ENCODE assay signal across 18 cellular contexts in the genomic region with DNA sequence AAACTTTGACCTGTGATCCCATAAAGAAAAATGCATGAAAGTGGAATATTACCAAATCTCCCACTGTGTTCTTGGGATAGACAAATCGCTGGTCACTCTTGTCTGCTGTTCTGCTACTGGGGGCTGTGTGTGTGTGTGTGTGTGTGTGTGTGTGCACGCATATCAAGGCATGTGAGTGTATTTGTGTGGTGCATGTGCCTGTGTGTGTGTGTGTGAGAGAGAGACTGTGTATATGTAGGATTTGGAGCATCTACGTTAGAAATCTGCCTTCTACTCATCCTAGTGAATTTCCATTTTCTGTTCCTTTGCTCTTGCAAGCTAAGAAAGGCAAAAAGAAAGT.
"Had no signal": no experiment of that assay in that cellular context is flagged by ENCODE, and none has a peak within 500 bp of the region (broad histone marks: within the 10 kb centered on the region; RNA-seq: fewer than 3 reads in every experiment).

No MANE protein-coding gene starts in this region.

- FAIRE-seq: frontal cortex, islet of Langerhans had no signal

- H3K27ac ChIP-seq: brain microvascular endothelial cell, prostate gland, thyroid gland, uterus had no signal

- DNase-seq: activated CD4-positive, CD25-positive, alpha-beta regulatory T cell treated with anti-CD3 and anti-CD28 coated beads, Interleukin-2, amount 50 U/mL, for 72 hours; activated effector memory CD4-positive, alpha-beta T cell treated with Interleukin-2 at 50 U/mL for 16 hours; amygdala; brain microvascular endothelial cell; dermis blood vessel endothelial cell; effector memory CD8-positive, alpha-beta T cell; naive thymus-derived CD8-positive, alpha-beta T cell; occipital lobe; stimulated activated CD4-positive, alpha-beta T cell treated with anti-CD3 and anti-CD28 coated beads, Interleukin-2, amount 100 ng/mL, for 48 hours had no signal

- ATAC-seq: activated naive CD4-positive, alpha-beta T cell treated with anti-CD3 and anti-CD28 coated beads, Interleukin-2, amount 50 U/mL, for 72 hours; effector memory CD8-positive, alpha-beta T cell; left lobe of liver; naive thymus-derived CD8-positive, alpha-beta T cell; stimulated activated memory B cell treated with anti-CD40 and anti-IgM and Interleukin-4, amounts not matched to agents 10 μg/mL and 1 μg/mL and 100 μg/mL, for 72 hours had no signal

- H3K4me1 ChIP-seq: prostate gland, thyroid gland, uterus had no signal

- H3K4me3 ChIP-seq: prostate gland, thyroid gland, uterus had no signal

- H3K9me3 Mint-ChIP-seq: activated naive CD4-positive, alpha-beta T cell treated with anti-CD3 and anti-CD28 coated beads, Interleukin-2, amount 50 U/mL, for 72 hours; effector memory CD8-positive, alpha-beta T cell; memory B cell; naive thymus-derived CD8-positive, alpha-beta T cell; stimulated activated memory B cell treated with anti-CD40 and anti-IgM and Interleukin-4, amounts not matched to agents 10 μg/mL and 1 μg/mL and 100 μg/mL, for 72 hours had no signal

- H3K36me3 Mint-ChIP-seq: activated naive CD4-positive, alpha-beta T cell treated with anti-CD3 and anti-CD28 coated beads, Interleukin-2, amount 50 U/mL, for 72 hours; memory B cell; naive thymus-derived CD8-positive, alpha-beta T cell; stimulated activated memory B cell treated with anti-CD40 and anti-IgM and Interleukin-4, amounts not matched to agents 10 μg/mL and 1 μg/mL and 100 μg/mL, for 72 hours had no signal

- H3K27me3 Mint-ChIP-seq: stimulated activated memory B cell treated with anti-CD40 and anti-IgM and Interleukin-4, amounts not matched to agents 10 μg/mL and 1 μg/mL and 100 μg/mL, for 72 hours had no signal

- H3K36me3 ChIP-seq: brain microvascular endothelial cell, prostate gland, thyroid gland, uterus had no signal

- H3K9me3 ChIP-seq: prostate gland, thyroid gland, uterus had no signal

- H3K27ac Mint-ChIP-seq: effector memory CD8-positive, alpha-beta T cell; memory B cell; naive thymus-derived CD8-positive, alpha-beta T cell; stimulated activated memory B cell treated with anti-CD40 and anti-IgM and Interleukin-4, amounts not matched to agents 10 μg/mL and 1 μg/mL and 100 μg/mL, for 72 hours had no signal

- H3K4me3 Mint-ChIP-seq: effector memory CD8-positive, alpha-beta T cell; memory B cell; naive thymus-derived CD8-positive, alpha-beta T cell; stimulated activated memory B cell treated with anti-CD40 and anti-IgM and Interleukin-4, amounts not matched to agents 10 μg/mL and 1 μg/mL and 100 μg/mL, for 72 hours had no signal

- H3K4me1 Mint-ChIP-seq: stimulated activated memory B cell treated with anti-CD40 and anti-IgM and Interleukin-4, amounts not matched to agents 10 μg/mL and 1 μg/mL and 100 μg/mL, for 72 hours had no signal

- H3K27me3 ChIP-seq: brain microvascular endothelial cell, thyroid gland, uterus had no signal
